ENCODE assay signal across 17 cellular contexts in the genomic region with DNA sequence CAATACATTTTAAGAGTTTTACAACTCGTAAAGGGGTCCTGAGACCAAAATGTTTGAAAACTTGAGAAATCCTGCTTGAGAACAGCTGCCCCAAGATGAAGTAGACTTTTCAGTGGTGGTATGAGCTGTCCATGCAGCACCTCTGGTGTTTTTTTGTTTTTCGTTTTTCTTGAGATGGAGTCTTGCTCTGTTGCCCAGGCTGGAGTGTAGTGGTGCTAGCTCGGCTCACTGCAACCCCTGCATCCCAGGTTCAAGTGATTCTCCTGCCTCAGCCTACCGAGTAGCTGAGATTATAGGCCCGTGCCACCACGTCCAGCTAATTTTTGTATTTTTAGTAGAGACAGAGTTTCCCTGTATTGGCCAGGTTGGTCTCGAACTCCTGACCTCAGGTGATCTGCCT. TPM values are rescaled to one million over a fixed set of nuclear protein-coding genes. Genes with fewer than 3 reads are reported as not detected.
DNase-seq lines count a peak whose midpoint lies in the region; ATAC-seq, FAIRE-seq and TF ChIP-seq lines count a peak whose summit lies in the region.
"Had no signal": no experiment of that assay in that cellular context is flagged by ENCODE, and none has a peak within 500 bp of the region (broad histone marks: within the 10 kb centered on the region; RNA-seq: fewer than 3 reads in every experiment).

No MANE protein-coding gene starts in this region.

- no peak overlapping the region for H3K4me3 ChIP-seq in K562
- H3K4me3 ChIP-seq: GM23338 had no signal

- in situ Hi-C loops in K562 (cut with MboI): no loop called here

- H3K9me1 ChIP-seq in K562 (ENCODE audit: control insufficient read depth, insufficient read depth, low read length): no peaks in the 10 kb centered on the region

- ATAC-seq in activated CD4-positive, alpha-beta T cell treated with anti-CD3 and anti-CD28 coated beads for 36 hours: no peak
- ATAC-seq in natural killer cell (no peak), K562 (no peak), HG02588 (IDR thresholded peaks at IDR 0.05; ENCODE audit: unreplicated experiment) (no peak)
- ATAC-seq in natural killer cell treated with Interleukin-12 subunit alpha and Interleukin-12 subunit beta and Interleukin-15 and Interleukin-18, amount 100 ng/mL, for 72 hours: no peak
- ATAC-seq: GM23338, PC-3 had no signal

- TF ChIP-seq EP300 in K562 (IDR thresholded peaks at IDR 0.05; ENCODE audit: low read length): no peak

- CTCF ChIA-PET in activated CD4-positive, alpha-beta T cell treated with anti-CD3 and anti-CD28 coated beads for 36 hours (lab: Charles Lee): interaction anchor here (1.1 to 1.5 kb wide), 2 partner anchors 9 to 10 kb away, joined by 4 to 5 read pairs; no protein-coding TSS in a partner anchor
- CTCF ChIA-PET in K562 (lab: Yijun Ruan, JAX; ENCODE audit: low intra/inter-chr PET ratio): no interaction called here
- CTCF ChIA-PET in activated naive CD4-positive, alpha-beta T cell treated with anti-CD3 and anti-CD28 coated beads, Interleukin-2, amount 10 ng/mL, durations not matched to agents 7 days and 5 days (lab: Charles Lee): no interaction called here

- BruUV-seq in K562 (replicated peaks; lab: Mats Ljungman, UMichigan): no TSS peak

- no peaks in the 10 kb centered on the region for H3K27me3 ChIP-seq in K562 (ENCODE audit: control insufficient read depth in 2 of 2, insufficient read depth in 2 of 2, low read length in 2 of 2)

- peaks cover 28% of the 10 kb centered on the region for H3K36me3 ChIP-seq in K562 (ENCODE audit: control insufficient read depth, insufficient read depth, low read length)

- TF ChIP-seq CTCF in natural killer cell (IDR thresholded peaks at IDR 0.05) (no peak), K562 (IDR thresholded peaks at IDR 0.05 in 2 of 3, conservative IDR thresholded peaks at IDR 0.05 in 1 of 3; ENCODE audit: insufficient read depth in 2 of 3, low read depth in 1 of 3, low read length in 3 of 3) (no peak)

- H3K36me3 Mint-ChIP-seq in activated CD4-positive, alpha-beta T cell treated with anti-CD3 and anti-CD28 coated beads for 36 hours (ENCODE audit: low read depth): peaks cover 33% of the 10 kb centered on the region
- no peaks in the 10 kb centered on the region for H3K36me3 Mint-ChIP-seq in natural killer cell
- peaks cover 9% of the 10 kb centered on the region for H3K36me3 Mint-ChIP-seq in natural killer cell treated with Interleukin-12 subunit alpha and Interleukin-12 subunit beta and Interleukin-15 and Interleukin-18, amount 100 ng/mL, for 72 hours
- H3K36me3 Mint-ChIP-seq in activated naive CD4-positive, alpha-beta T cell treated with anti-CD3 and anti-CD28 coated beads, Interleukin-2, amount 10 ng/mL, durations not matched to agents 7 days and 5 days: peaks cover 27% of the 10 kb centered on the region

- H3K27me3 Mint-ChIP-seq in activated CD4-positive, alpha-beta T cell treated with anti-CD3 and anti-CD28 coated beads for 36 hours: no peaks in the 10 kb centered on the region
- H3K27me3 Mint-ChIP-seq in natural killer cell (ENCODE audit: low read depth in 2 of 2): no peaks in the 10 kb centered on the region
- H3K27me3 Mint-ChIP-seq in natural killer cell treated with Interleukin-12 subunit alpha and Interleukin-12 subunit beta and Interleukin-15 and Interleukin-18, amount 100 ng/mL, for 72 hours: no peaks in the 10 kb centered on the region
- no peaks in the 10 kb centered on the region for H3K27me3 Mint-ChIP-seq in activated naive CD4-positive, alpha-beta T cell treated with anti-CD3 and anti-CD28 coated beads, Interleukin-2, amount 10 ng/mL, durations not matched to agents 7 days and 5 days

- TF ChIP-seq RAD21 in K562 (CRISPR knock-in tag; conservative IDR thresholded peaks at IDR 0.05 in 1 of 2, IDR thresholded peaks at IDR 0.05 in 1 of 2): no peak

- H3K9me3 ChIP-seq in K562 (replicated peaks; ENCODE audit: control insufficient read depth, insufficient read depth, low read depth, low read length): no peaks in the 10 kb centered on the region

- H3K79me2 ChIP-seq in K562 (ENCODE audit: control insufficient read depth, insufficient read depth, low read length): peaks cover 99% of the 10 kb centered on the region

- WGBS in K562 (ENCODE audit: insufficient coverage, low coverage, missing lambda C conversion rate): 92% methylated on average over 7 of the region's 7 CpGs

- H3K4me2 ChIP-seq in K562 (ENCODE audit: insufficient read depth, low read length): no peak overlapping the region
- H3K4me2 ChIP-seq: GM23338 had no signal

- H3K4me1 Mint-ChIP-seq in activated CD4-positive, alpha-beta T cell treated with anti-CD3 and anti-CD28 coated beads for 36 hours: peaks cover 74% of the 10 kb centered on the region
- H3K4me1 Mint-ChIP-seq in natural killer cell: peaks cover 83 to 89% of the 10 kb centered on the region in 2 donors
- peaks cover 57 to 76% of the 10 kb centered on the region in 2 donors for H3K4me1 Mint-ChIP-seq in natural killer cell treated with Interleukin-12 subunit alpha and Interleukin-12 subunit beta and Interleukin-15 and Interleukin-18, amount 100 ng/mL, for 72 hours (ENCODE audit: low read depth in 2 of 2)
- H3K4me1 Mint-ChIP-seq in activated naive CD4-positive, alpha-beta T cell treated with anti-CD3 and anti-CD28 coated beads, Interleukin-2, amount 10 ng/mL, durations not matched to agents 7 days and 5 days: peaks cover 64% of the 10 kb centered on the region

- 0 out of 4 replicates have a peak overlapping the region, but pooled peaks of 1 of the 2 experiments have one; percentile 21 for H3K9ac ChIP-seq in K562 (ENCODE audit: insufficient read depth in 1 of 2, low read depth in 2 of 2, low read length in 2 of 2)

- no peak for DNase-seq in activated CD4-positive, alpha-beta T cell treated with anti-CD3 and anti-CD28 coated beads for 36 hours
- DNase-seq in activated CD4-positive, alpha-beta T cell treated with anti-CD3 and anti-CD28 coated beads, Interleukin-2, amount 50 U/mL, for 4 hours: no peak
- DNase-seq in natural killer cell: no peak
- DNase-seq in natural killer cell treated with Interleukin-12 subunit alpha and Interleukin-12 subunit beta and Interleukin-15 and Interleukin-18, amount 100 ng/mL, for 72 hours (ENCODE audit: low spot score): no peak
- no peak for DNase-seq in K562 (ENCODE audit: extremely low read depth in 1 of 4, low spot score in 3 of 4)
- DNase-seq in foreskin melanocyte: no peak
- no peak for DNase-seq in activated naive CD4-positive, alpha-beta T cell treated with anti-CD3 and anti-CD28 coated beads, Interleukin-2, amount 10 ng/mL, durations not matched to agents 7 days and 5 days
- DNase-seq: DMS79, NCI-H1048, NCI-H146, NCI-H345, NCI-H526 treated with DMSO at 0.1 percent for 48 hours, PC-3 had no signal

- no peak overlapping the region for H3K27ac ChIP-seq in K562 (ENCODE audit: extremely low read depth, low read depth, low read length)
- H3K27ac ChIP-seq: 22Rv1, C4-2B had no signal

- TF ChIP-seq POLR2A in K562 (conservative IDR thresholded peaks at IDR 0.05): no peak

- intact Hi-C loops in activated CD4-positive, alpha-beta T cell treated with anti-CD3 and anti-CD28 coated beads for 36 hours (cut with DNase I, micrococcal nuclease): loop anchor here in 1 of 2 experiments (10.0 kb wide), 1 partner anchor 1353 kb away; a partner anchor contains a TSS
- intact Hi-C loops in natural killer cell (cut with micrococcal nuclease): no loop called here
- intact Hi-C loops in K562 (cut with micrococcal nuclease): no loop called here

- H3K4me3 Mint-ChIP-seq in activated CD4-positive, alpha-beta T cell treated with anti-CD3 and anti-CD28 coated beads for 36 hours: no peak overlapping the region
- H3K4me3 Mint-ChIP-seq in natural killer cell: no peak overlapping the region
- no peak overlapping the region for H3K4me3 Mint-ChIP-seq in natural killer cell treated with Interleukin-12 subunit alpha and Interleukin-12 subunit beta and Interleukin-15 and Interleukin-18, amount 100 ng/mL, for 72 hours
- H3K4me3 Mint-ChIP-seq in activated naive CD4-positive, alpha-beta T cell treated with anti-CD3 and anti-CD28 coated beads, Interleukin-2, amount 10 ng/mL, durations not matched to agents 7 days and 5 days: no peak overlapping the region
- H3K4me3 Mint-ChIP-seq: GM23338 had no signal

- no peaks in the 10 kb centered on the region for H3K9me3 Mint-ChIP-seq in activated CD4-positive, alpha-beta T cell treated with anti-CD3 and anti-CD28 coated beads for 36 hours (ENCODE audit: low read depth)
- H3K9me3 Mint-ChIP-seq in natural killer cell: no peaks in the 10 kb centered on the region
- H3K9me3 Mint-ChIP-seq in natural killer cell treated with Interleukin-12 subunit alpha and Interleukin-12 subunit beta and Interleukin-15 and Interleukin-18, amount 100 ng/mL, for 72 hours: no peaks in the 10 kb centered on the region
- no peaks in the 10 kb centered on the region for H3K9me3 Mint-ChIP-seq in activated naive CD4-positive, alpha-beta T cell treated with anti-CD3 and anti-CD28 coated beads, Interleukin-2, amount 10 ng/mL, durations not matched to agents 7 days and 5 days
- H3K9me3 Mint-ChIP-seq: GM23338 had no signal

- peaks cover 26% of the 10 kb centered on the region for H4K20me1 ChIP-seq in K562 (replicated peaks; ENCODE audit: control insufficient read depth, insufficient read depth, low read length)

- POLR2A ChIA-PET in activated CD4-positive, alpha-beta T cell treated with anti-CD3 and anti-CD28 coated beads for 36 hours (lab: Charles Lee): interaction anchor here (0.6 kb wide), 1 partner anchor 14 kb away, joined by 3 read pairs; no protein-coding TSS in a partner anchor
- POLR2A ChIA-PET in K562 (lab: Yijun Ruan, JAX): no interaction called here

- peak overlapping the region; percentile 19 for H3K27ac Mint-ChIP-seq in activated CD4-positive, alpha-beta T cell treated with anti-CD3 and anti-CD28 coated beads for 36 hours
- peak overlapping the region; percentile 71 to 73 for H3K27ac Mint-ChIP-seq in natural killer cell
- H3K27ac Mint-ChIP-seq in natural killer cell treated with Interleukin-12 subunit alpha and Interleukin-12 subunit beta and Interleukin-15 and Interleukin-18, amount 100 ng/mL, for 72 hours: no peak overlapping the region
- no peak overlapping the region for H3K27ac Mint-ChIP-seq in activated naive CD4-positive, alpha-beta T cell treated with anti-CD3 and anti-CD28 coated beads, Interleukin-2, amount 10 ng/mL, durations not matched to agents 7 days and 5 days
- H3K27ac Mint-ChIP-seq: GM23338 had no signal

- peaks cover 3 to 7% of the 10 kb centered on the region in 2 experiments; a peak in 3 of 5 replicates for H3K4me1 ChIP-seq in K562 (replicated peaks in 1 of 2; ENCODE audit: control insufficient read depth in 2 of 2, insufficient read depth in 2 of 2, low read length in 2 of 2)

- H2AFZ ChIP-seq in K562 (ENCODE audit: low read depth, low read length): no peak overlapping the region
- H2AFZ ChIP-seq: GM23338 had no signal

- FAIRE-seq in K562 (lab: Jason Lieb, UNC): no peak

RNA-seq across cellular contexts. Expression of a gene that starts 5.5 kb away (rescaled TPM):
- 100 to 1,000 TPM; 190 to 205 TPM for total RNA-seq in activated CD4-positive, alpha-beta T cell treated with anti-CD3 and anti-CD28 coated beads for 36 hours
- total RNA-seq in natural killer cell: 100 to 1,000 TPM; 200 to 225 (median 224) TPM
- total RNA-seq in natural killer cell treated with Interleukin-12 subunit alpha and Interleukin-12 subunit beta and Interleukin-15 and Interleukin-18, amount 100 ng/mL, for 72 hours: 100 to 1,000 TPM; 167 to 216 TPM
- 103 and 354 TPM in 2 replicates for total RNA-seq in K562 (2011; cell fraction: chromatin; rRNA removed; ENCODE audit: low replicate concordance)
- total RNA-seq in K562 (2011; cell fraction: nucleolus; rRNA removed): 51.4 and 78.0 TPM in 2 replicates
- total RNA-seq in K562 (2011; cell fraction: nucleoplasm; rRNA removed): 169 and 319 TPM in 2 replicates
- total RNA-seq in K562 (2014; rRNA removed): 61.9 and 80.9 TPM in 2 replicates
- total RNA-seq in K562 (2014; rRNA removed; fragmentation: Illumina TruSeq; extraction: Trizol): 95.8 and 110 TPM in 2 replicates
- 83.5 and 95.9 TPM in 2 replicates for total RNA-seq in K562 (2015; rRNA removed; fragmentation: Illumina TruSeq; extraction: Trizol)
- 135 and 139 TPM in 2 replicates for total RNA-seq in K562 (2021)
- polyA plus RNA-seq in K562 (2011; rRNA removed): 154 and 199 TPM in 2 replicates
- polyA plus RNA-seq in K562 (2011; cell fraction: cytosol; rRNA removed): 90.9 and 95.9 TPM in 2 replicates
- 82.8 and 107 TPM in 2 replicates for polyA plus RNA-seq in K562 (2011; cell fraction: nucleus; rRNA removed)
- 83.1 and 85.3 TPM in 2 replicates for polyA plus RNA-seq in K562 (2012)
- polyA plus RNA-seq in K562 (2014; fragmentation: Illumina TruSeq; extraction: Trizol): 111 and 143 TPM in 2 replicates
- polyA plus RNA-seq in K562 (2014; fragmentation: Nextera tagmentation; extraction: Ambion mirVana): 10 to 100 TPM; 51.1 to 51.5 TPM
- 73.2 and 83.1 TPM in 2 replicates for polyA plus RNA-seq in K562 (2014; rRNA removed)
- polyA minus RNA-seq in K562 (2011; rRNA and poly(A)+ RNA removed): 306 and 307 TPM in 2 replicates
- 83.0 and 122 TPM in 2 replicates for polyA minus RNA-seq in K562 (2011; cell fraction: cytosol; rRNA and poly(A)+ RNA removed)
- 103 and 206 TPM in 2 replicates for polyA minus RNA-seq in K562 (2011; cell fraction: nucleus; rRNA and poly(A)+ RNA removed)

Comparison
In these comparisons a context has a peak if more than half of its experiments do, and no peak if none do; other contexts are left out.
1. H3K27ac Mint-ChIP-seq: peak in activated CD4-positive, alpha-beta T cell treated with anti-CD3 and anti-CD28 coated beads for 36 hours (single experiment) and natural killer cell (2 of 2); none in natural killer cell treated with Interleukin-12 subunit alpha and Interleukin-12 subunit beta and Interleukin-15 and Interleukin-18, amount 100 ng/mL, for 72 hours (0 of 2) and activated naive CD4-positive, alpha-beta T cell treated with anti-CD3 and anti-CD28 coated beads, Interleukin-2, amount 10 ng/mL, durations not matched to agents 7 days and 5 days (single experiment).